1 cellular context compared by ENCODE assay signal in the genomic region with DNA sequence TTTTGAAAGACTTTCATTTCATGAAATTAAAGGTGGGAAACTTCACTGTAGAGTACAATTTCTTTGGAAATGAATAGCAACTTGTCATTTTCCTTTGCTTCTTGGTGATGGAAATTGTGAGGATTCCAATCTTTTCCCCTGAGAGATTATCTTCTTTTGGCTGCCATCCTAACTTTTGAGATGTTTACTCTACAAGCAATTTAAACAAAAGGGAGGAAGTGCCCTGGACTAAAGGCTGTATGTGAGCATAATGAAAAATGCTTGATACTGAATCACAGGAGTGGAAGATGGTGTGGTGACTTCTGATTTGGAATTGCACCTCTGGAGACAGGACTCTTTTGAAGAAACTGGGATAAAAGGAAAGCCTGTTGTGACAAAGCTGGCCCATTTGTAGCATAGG.
TF ChIP-seq lines count a peak whose summit lies in the region.

No MANE protein-coding gene starts in this region.

TF ChIP-seq in GM23338, 12 proteins besides CTCF, POLR2A, EP300 and RAD21 (continued from another document):
- TF ChIP-seq NANOG (IDR thresholded peaks at IDR 0.05; ENCODE audit: borderline replicate concordance): no peak
- no peak for TF ChIP-seq JUNB (IDR thresholded peaks at IDR 0.05; ENCODE audit: unreplicated experiment)
